In genomic region chrX:155745792-155746191, GRCh38 we compare ENCODE assay signal across 10 cellular contexts.
DNase-seq lines count a peak whose midpoint lies in the region; ATAC-seq and TF ChIP-seq lines count a peak whose summit lies in the region.
"Had no signal": no experiment of that assay in that cellular context is flagged by ENCODE, and none has a peak within 500 bp of the region (broad histone marks: within the 10 kb centered on the region; RNA-seq: fewer than 3 reads in every experiment).

No MANE protein-coding gene starts in this region.

- H3K79me2 ChIP-seq in PC-9 (ENCODE audit: low read depth), result no peaks in the 10 kb centered on the region

- no peaks in the 10 kb centered on the region for H3K27me3 ChIP-seq in PC-9 (ENCODE audit: insufficient read depth, low read depth)

- CTCF ChIA-PET in PC-9 (lab: Charles Lee), result no interaction called here

- H3K4me3 ChIP-seq in PC-9 (no peak overlapping the region), fibroblast of the aortic adventitia (ENCODE audit: low read depth, low read length) (no peak overlapping the region), coronary artery (no peak overlapping the region)

- H3K4me1 ChIP-seq in PC-9 (replicated peaks; ENCODE audit: insufficient read depth), result peaks cover 27% of the 10 kb centered on the region

- TF ChIP-seq RAD21 in Ishikawa (IDR thresholded peaks at IDR 0.05; ENCODE audit: low read depth), result no peak

- no peak for ATAC-seq in GM19397 (IDR thresholded peaks at IDR 0.05; ENCODE audit: unreplicated experiment)
- ATAC-seq in HG02623 (IDR thresholded peaks at IDR 0.05; ENCODE audit: unreplicated experiment), result no peak
- no peak for ATAC-seq in HG03432 (IDR thresholded peaks at IDR 0.05; ENCODE audit: unreplicated experiment)
- ATAC-seq: Panc1 had no signal

- H3K9me3 ChIP-seq in PC-9 (ENCODE audit: insufficient read depth, low read depth), result no peaks in the 10 kb centered on the region

- no peaks in the 10 kb centered on the region for H3K9me2 ChIP-seq in PC-9 (ENCODE audit: insufficient read depth)

- H3K27ac ChIP-seq in PC-9 (peak overlapping the region; percentile 65), coronary artery (no peak overlapping the region)

- H3K4me2 ChIP-seq in PC-9, result peak overlapping the region; percentile 56

- H2AFZ ChIP-seq in PC-9, result no peak overlapping the region

- POLR2A ChIA-PET in PC-9 (lab: Charles Lee; ENCODE audit: unreplicated experiment), result no interaction called here

- peak; percentile 60 for DNase-seq in A172 (ENCODE audit: low spot score)
- peak; percentile 71 to 80 for DNase-seq in PC-9
- peak; percentile 47 for DNase-seq in fibroblast of the aortic adventitia (ENCODE audit: low read depth)
- DNase-seq in coronary artery (ENCODE audit: low spot score), result no peak
- DNase-seq: hypothalamus had no signal

- H3K36me3 ChIP-seq in PC-9 (ENCODE audit: low read depth), result no peaks in the 10 kb centered on the region

- H3F3A ChIP-seq in PC-9 (ENCODE audit: insufficient read depth, low read depth), result peaks cover 5% of the 10 kb centered on the region; the same call in 1 of the 2 replicates

- TF ChIP-seq CTCF in PC-9 (conservative IDR thresholded peaks at IDR 0.05) (no peak), fibroblast of the aortic adventitia (IDR thresholded peaks at IDR 0.05; ENCODE audit: insufficient read depth, low read length) (no peak), coronary artery (IDR thresholded peaks at IDR 0.05) (no peak)

- BruUV-seq in PC-9 (replicated peaks; lab: Mats Ljungman, UMichigan), result no TSS peak

- TF ChIP-seq EP300 in Ishikawa (IDR thresholded peaks at IDR 0.05; ENCODE audit: borderline replicate concordance), result peak; percentile 80; the same call in 1 of the 2 replicates

- H4K20me1 ChIP-seq in PC-9 (ENCODE audit: insufficient read depth), result no peaks in the 10 kb centered on the region

- intact Hi-C loops in PC-9 (cut with micrococcal nuclease; ENCODE audit: unreplicated experiment), result loop anchor here (2.0 kb wide), 1 partner anchor 21 kb away; no protein-coding TSS in a partner anchor

TF ChIP-seq in Ishikawa, 13 proteins besides CTCF, POLR2A, EP300 and RAD21:
- no peak for TF ChIP-seq TEAD4 (IDR thresholded peaks at IDR 0.05)
- TF ChIP-seq FOXM1 (IDR thresholded peaks at IDR 0.05; ENCODE audit: borderline replicate concordance, low read depth), result 0 out of 2 replicates have a peak, but pooled peaks have one; percentile 66
- TF ChIP-seq TCF12 (IDR thresholded peaks at IDR 0.05; ENCODE audit: low read depth), result peak; percentile 62
- no peak for TF ChIP-seq CREB1 (IDR thresholded peaks at IDR 0.05; ENCODE audit: low read depth)
- no peak for TF ChIP-seq MAX (IDR thresholded peaks at IDR 0.05)
- peak; percentile 91 for TF ChIP-seq NFIC (IDR thresholded peaks at IDR 0.05)
- TF ChIP-seq EGR1 (IDR thresholded peaks at IDR 0.05), result no peak
- no peak for TF ChIP-seq TAF1 (IDR thresholded peaks at IDR 0.05; ENCODE audit: low read depth)
- TF ChIP-seq ZBTB7A (IDR thresholded peaks at IDR 0.05; ENCODE audit: low read depth), result no peak
